1 cellular context compared by ENCODE assay signal in genomic region chr21:46298083-46298412, GRCh38.
TF ChIP-seq lines count a peak whose summit lies in the region.

No MANE protein-coding gene starts in this region.

TF ChIP-seq in GM23338, 12 proteins besides CTCF, POLR2A, EP300 and RAD21 (continued from another document):
- TF ChIP-seq CREB1 (CRISPR knock-in tag; IDR thresholded peaks at IDR 0.05; ENCODE audit: low read depth) (no peak), ZNF331 (CRISPR knock-in tag; IDR thresholded peaks at IDR 0.05; ENCODE audit: low read depth) (no peak), EZH2 (IDR thresholded peaks at IDR 0.05; ENCODE audit: low read depth, unreplicated experiment) (no peak), ZNF114 (CRISPR knock-in tag; IDR thresholded peaks at IDR 0.05) (no peak), JUNB (IDR thresholded peaks at IDR 0.05; ENCODE audit: unreplicated experiment) (no peak), NANOG (IDR thresholded peaks at IDR 0.05; ENCODE audit: borderline replicate concordance) (no peak), STAT1 (IDR thresholded peaks at IDR 0.05; ENCODE audit: unreplicated experiment) (no peak), EZH2phosphoT487 (IDR thresholded peaks at IDR 0.05; ENCODE audit: unreplicated experiment) (no peak), ZNF462 (CRISPR knock-in tag; IDR thresholded peaks at IDR 0.05) (no peak)
- TF ChIP-seq, protein P1, sequence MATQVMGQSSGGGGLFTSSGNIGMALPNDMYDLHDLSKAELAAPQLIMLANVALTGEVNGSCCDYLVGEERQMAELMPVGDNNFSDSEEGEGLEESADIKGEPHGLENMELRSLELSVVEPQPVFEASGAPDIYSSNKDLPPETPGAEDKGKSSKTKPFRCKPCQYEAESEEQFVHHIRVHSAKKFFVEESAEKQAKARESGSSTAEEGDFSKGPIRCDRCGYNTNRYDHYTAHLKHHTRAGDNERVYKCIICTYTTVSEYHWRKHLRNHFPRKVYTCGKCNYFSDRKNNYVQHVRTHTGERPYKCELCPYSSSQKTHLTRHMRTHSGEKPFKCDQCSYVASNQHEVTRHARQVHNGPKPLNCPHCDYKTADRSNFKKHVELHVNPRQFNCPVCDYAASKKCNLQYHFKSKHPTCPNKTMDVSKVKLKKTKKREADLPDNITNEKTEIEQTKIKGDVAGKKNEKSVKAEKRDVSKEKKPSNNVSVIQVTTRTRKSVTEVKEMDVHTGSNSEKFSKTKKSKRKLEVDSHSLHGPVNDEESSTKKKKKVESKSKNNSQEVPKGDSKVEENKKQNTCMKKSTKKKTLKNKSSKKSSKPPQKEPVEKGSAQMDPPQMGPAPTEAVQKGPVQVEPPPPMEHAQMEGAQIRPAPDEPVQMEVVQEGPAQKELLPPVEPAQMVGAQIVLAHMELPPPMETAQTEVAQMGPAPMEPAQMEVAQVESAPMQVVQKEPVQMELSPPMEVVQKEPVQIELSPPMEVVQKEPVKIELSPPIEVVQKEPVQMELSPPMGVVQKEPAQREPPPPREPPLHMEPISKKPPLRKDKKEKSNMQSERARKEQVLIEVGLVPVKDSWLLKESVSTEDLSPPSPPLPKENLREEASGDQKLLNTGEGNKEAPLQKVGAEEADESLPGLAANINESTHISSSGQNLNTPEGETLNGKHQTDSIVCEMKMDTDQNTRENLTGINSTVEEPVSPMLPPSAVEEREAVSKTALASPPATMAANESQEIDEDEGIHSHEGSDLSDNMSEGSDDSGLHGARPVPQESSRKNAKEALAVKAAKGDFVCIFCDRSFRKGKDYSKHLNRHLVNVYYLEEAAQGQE (IDR thresholded peaks at IDR 0.05; ENCODE audit: unreplicated experiment): no peak
- TF ChIP-seq, protein P2, sequence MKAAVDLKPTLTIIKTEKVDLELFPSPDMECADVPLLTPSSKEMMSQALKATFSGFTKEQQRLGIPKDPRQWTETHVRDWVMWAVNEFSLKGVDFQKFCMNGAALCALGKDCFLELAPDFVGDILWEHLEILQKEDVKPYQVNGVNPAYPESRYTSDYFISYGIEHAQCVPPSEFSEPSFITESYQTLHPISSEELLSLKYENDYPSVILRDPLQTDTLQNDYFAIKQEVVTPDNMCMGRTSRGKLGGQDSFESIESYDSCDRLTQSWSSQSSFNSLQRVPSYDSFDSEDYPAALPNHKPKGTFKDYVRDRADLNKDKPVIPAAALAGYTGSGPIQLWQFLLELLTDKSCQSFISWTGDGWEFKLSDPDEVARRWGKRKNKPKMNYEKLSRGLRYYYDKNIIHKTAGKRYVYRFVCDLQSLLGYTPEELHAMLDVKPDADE (IDR thresholded peaks at IDR 0.05): no peak
